8 cellular contexts compared by ENCODE assay signal in genomic region chr13:21458457-21458815, GRCh38. TPM values are rescaled to one million over a fixed set of nuclear protein-coding genes. Genes with fewer than 3 reads are reported as not detected.
DNase-seq lines count a peak whose midpoint lies in the region; ATAC-seq and TF ChIP-seq lines count a peak whose summit lies in the region.

No MANE protein-coding gene starts in this region.

- H3K27ac ChIP-seq in OCI-LY3 (ENCODE audit: low read length) = peak overlapping the region; percentile 56
- H3K27ac ChIP-seq in heart left ventricle = peak overlapping the region; percentile 70 to 97 (median 94)

- H3K4me1 ChIP-seq in OCI-LY3 (ENCODE audit: low read length) (peaks cover 18% of the 10 kb centered on the region), heart left ventricle (peaks cover 0 to 37% (median 13%) of the 10 kb centered on the region in 12 donors)

- TF ChIP-seq POLR2A in heart left ventricle (IDR thresholded peaks at IDR 0.05) = no peak

- 0 to 1% (median 0%) methylated on average over 16 of the region's 16 CpGs for WGBS in heart left ventricle, 4 donors

- H3K9ac ChIP-seq in OCI-LY3 (ENCODE audit: low read length) = peak overlapping the region; percentile 84

- H3K79me2 ChIP-seq in OCI-LY3 (ENCODE audit: low read length) = peaks cover 54% of the 10 kb centered on the region

- H3K36me3 ChIP-seq in OCI-LY3 (replicated peaks; ENCODE audit: low read depth, low read length) = peaks cover 2% of the 10 kb centered on the region
- no peaks in the 10 kb centered on the region for H3K36me3 ChIP-seq in heart left ventricle

- intact Hi-C loops in heart left ventricle (cut with DNase I) = loop anchor here in 3 of 10 donors (2.0 to 10.0 kb wide), 4 partner anchors 22 to 161 kb away; no protein-coding TSS in a partner anchor

- peak overlapping the region; percentile 93 for H3K4me2 ChIP-seq in OCI-LY3 (ENCODE audit: low read length)

- DNase-seq in AG04449 (ENCODE audit: low read depth, low spot score) (no peak), activated gamma-delta T cell treated with Interleukin-2 at 50 U/mL for 16 hours (peak; percentile 52), heart left ventricle (peak in 4 of 5 donors; percentile 34 to 48 (median 34)), retinal pigment epithelial cell (ENCODE audit: low read depth) (no peak), HCEC 1CT (no peak)

- POLR2A ChIA-PET in AG04449 (lab: Yijun Ruan, JAX) = interaction anchor here (1.1 to 1.5 kb wide), 3 partner anchors 23 to 145 kb away, joined by 3 to 7 read pairs (median 3); partner anchors contain the start of gene MICU2

- H3K9me3 ChIP-seq in OCI-LY3 (ENCODE audit: insufficient read depth, low read length) = peaks cover 2% of the 10 kb centered on the region; the same call in 1 of the 2 replicates
- H3K9me3 ChIP-seq in heart left ventricle = peaks cover 0 to 3% (median 0%) of the 10 kb centered on the region in 12 donors

- CTCF ChIA-PET in AG04449 (lab: Yijun Ruan, JAX) = interaction anchor here (3.6 to 13.5 kb wide), 2 partner anchors 19 to 161 kb away, joined by 15 to 143 read pairs; no protein-coding TSS in a partner anchor

- peak overlapping the region; percentile 91 for H3K4me3 ChIP-seq in AG04449 (ENCODE audit: low read depth, low read length)
- peak overlapping the region; percentile 88 for H3K4me3 ChIP-seq in OCI-LY3 (ENCODE audit: low read length)
- H3K4me3 ChIP-seq in heart left ventricle = peak overlapping the region; percentile 71 to 99 (median 94)
- H3K4me3 ChIP-seq in retinal pigment epithelial cell (ENCODE audit: low read length) = peak overlapping the region; percentile 96

- ATAC-seq in GM18867 (IDR thresholded peaks at IDR 0.05; ENCODE audit: unreplicated experiment) (peak; percentile 40), HG03135 (IDR thresholded peaks at IDR 0.05; ENCODE audit: unreplicated experiment) (peak; percentile 43), heart left ventricle (peak in 1 of 4 donors; percentile 37)

- no peaks in the 10 kb centered on the region for H3K27me3 ChIP-seq in OCI-LY3 (ENCODE audit: low read depth, low read length)
- no peaks in the 10 kb centered on the region for H3K27me3 ChIP-seq in heart left ventricle

- H2AFZ ChIP-seq in OCI-LY3 (ENCODE audit: low read depth, low read length) = peak overlapping the region; percentile 56; the same call in 1 of the 2 replicates

- TF ChIP-seq CTCF in AG04449 (IDR thresholded peaks at IDR 0.05; ENCODE audit: insufficient read depth, low read length, missing control alignments) (no peak), OCI-LY3 (IDR thresholded peaks at IDR 0.05; ENCODE audit: low read depth, low read length) (no peak), heart left ventricle (IDR thresholded peaks at IDR 0.05) (no peak), retinal pigment epithelial cell (conservative IDR thresholded peaks at IDR 0.05; ENCODE audit: low read depth, low read length) (no peak)

- peaks cover 21% of the 10 kb centered on the region for H4K20me1 ChIP-seq in OCI-LY3 (ENCODE audit: insufficient read depth, low read length)

RNA-seq across cellular contexts. Expression of gene ZDHHC20, which starts 0.7 kb away (rescaled TPM):
- total RNA-seq in heart left ventricle = 10 to 100 TPM; 14.1 to 36.4 (median 17.1) TPM
- polyA plus RNA-seq in heart left ventricle = 1 to 10 TPM; 6.2 to 9.9 TPM

Comparison
In these comparisons a context has a peak if more than half of its experiments do, and no peak if none do; other contexts are left out.
1. DNase-seq: peak in activated gamma-delta T cell treated with Interleukin-2 at 50 U/mL for 16 hours (single experiment) and heart left ventricle (4 of 5); none in AG04449 (single experiment), retinal pigment epithelial cell (single experiment) and HCEC 1CT (single experiment).
2. Peak in every context shown above with its lines, with median percentiles within 50 percentile points of each other: H3K4me3 ChIP-seq.